9 cellular contexts compared by ENCODE assay signal in genomic region chr12:62261876-62262275, GRCh38. TPM values are rescaled to one million over a fixed set of nuclear protein-coding genes. Genes with fewer than 3 reads are reported as not detected.
DNase-seq lines count a peak whose midpoint lies in the region; ATAC-seq, FAIRE-seq and TF ChIP-seq lines count a peak whose summit lies in the region.
"Had no signal": no experiment of that assay in that cellular context is flagged by ENCODE, and none has a peak within 500 bp of the region (broad histone marks: within the 10 kb centered on the region; RNA-seq: fewer than 3 reads in every experiment).

No MANE protein-coding gene starts in this region.

- no peak for TF ChIP-seq POLR2A in HepG2 (IDR thresholded peaks at IDR 0.05; ENCODE audit: insufficient read depth in 1 of 2, low read depth in 2 of 2, low read length in 2 of 2)

- DNase-seq in Right ventricle myocardium inferior (ENCODE audit: missing footprints) (peak; percentile 54), Right ventricle myocardium superior (no peak), HepG2 (ENCODE audit: low spot score) (no peak), thoracic aorta (ENCODE audit: low spot score) (no peak)
- DNase-seq: COR-L47 had no signal

- TF ChIP-seq RAD21 in HepG2 (CRISPR knock-in tag; IDR thresholded peaks at IDR 0.05) = no peak

- H3K4me1 ChIP-seq in HepG2 (ENCODE audit: insufficient read depth, low read length) = peaks cover 36% of the 10 kb centered on the region
- H3K4me1 ChIP-seq in thoracic aorta (ENCODE audit: control insufficient read depth in 1 of 2, low read depth in 2 of 2) = peaks cover 38 to 41% of the 10 kb centered on the region in 2 donors

- peak overlapping the region; percentile 98 for H3K4me3 Mint-ChIP-seq in activated T-helper 17 cell treated with anti-CD3 and anti-CD28 coated beads, Interleukin-2, amount 50 U/mL, for 72 hours

- peak overlapping the region; percentile 99 for H3K27ac Mint-ChIP-seq in activated T-helper 17 cell treated with anti-CD3 and anti-CD28 coated beads, Interleukin-2, amount 50 U/mL, for 72 hours

- no peak for FAIRE-seq in HepG2 (lab: Jason Lieb, UNC)

- no peaks in the 10 kb centered on the region for H3K9me3 Mint-ChIP-seq in activated T-helper 17 cell treated with anti-CD3 and anti-CD28 coated beads, Interleukin-2, amount 50 U/mL, for 72 hours

- H3K4me3 ChIP-seq in HepG2 (replicated peaks in 1 of 3; ENCODE audit: insufficient read depth in 1 of 3, low read depth in 2 of 3, low read length in 3 of 3) = peak overlapping the region; percentile 94 to 96 (median 95)
- H3K4me3 ChIP-seq in thoracic aorta = peak overlapping the region; percentile 76

- peaks cover 40% of the 10 kb centered on the region for H3K36me3 Mint-ChIP-seq in activated T-helper 17 cell treated with anti-CD3 and anti-CD28 coated beads, Interleukin-2, amount 50 U/mL, for 72 hours (ENCODE audit: low read depth)

- peak overlapping the region; percentile 93; the same call in 1 of the 2 replicates for H3K9ac ChIP-seq in HepG2 (ENCODE audit: insufficient read depth, low read depth, low read length)

- peak overlapping the region; percentile 84 for H3K4me2 ChIP-seq in HepG2 (ENCODE audit: low read depth, low read length)

- no peak for TF ChIP-seq EP300 in HepG2 (IDR thresholded peaks at IDR 0.05; ENCODE audit: low read depth in 2 of 2, low read length in 2 of 2)
- no peak for TF ChIP-seq EP300 in HepG2 (CRISPR knock-in tag; IDR thresholded peaks at IDR 0.05; ENCODE audit: borderline replicate concordance)

- WGBS in HepG2 (ENCODE audit: low lambda C conversion rate) = 84% methylated on average over 8 of the region's 8 CpGs

- TF ChIP-seq CTCF in HepG2 (CRISPR knock-in tag; IDR thresholded peaks at IDR 0.05) (no peak), thoracic aorta (IDR thresholded peaks at IDR 0.05) (no peak)

- H2AFZ ChIP-seq in HepG2 (ENCODE audit: low read length) = no peak overlapping the region

- intact Hi-C loops in Right ventricle myocardium inferior (cut with DNase I) (loop anchor here (5.0 kb wide), 2 partner anchors 55 to 110 kb away; no protein-coding TSS in a partner anchor), Right ventricle myocardium superior (cut with DNase I) (no loop called here), HepG2 (cut with micrococcal nuclease; ENCODE audit: unreplicated experiment) (loop anchor here (5.0 kb wide), 1 partner anchor 205 kb away; the partner anchor contains the start of gene MON2)

- no peaks in the 10 kb centered on the region for H3K27me3 Mint-ChIP-seq in activated T-helper 17 cell treated with anti-CD3 and anti-CD28 coated beads, Interleukin-2, amount 50 U/mL, for 72 hours

- in situ Hi-C loops in HepG2 (cut with HindIII; ENCODE audit: extremely low pct_ligation_motif_present, low pct_unique_long_range_greater_than_20kb) = no loop called here

- peaks cover 67% of the 10 kb centered on the region for H3K79me2 ChIP-seq in HepG2 (ENCODE audit: insufficient read depth, low read length)

- H3K9me3 ChIP-seq in HepG2 (ENCODE audit: low read length) (no peaks in the 10 kb centered on the region), thoracic aorta (no peaks in the 10 kb centered on the region)

- CTCF ChIA-PET in HepG2 (lab: Yijun Ruan, JAX; ENCODE audit: low intra/inter-chr PET ratio, low total read pairs) = no interaction called here

- H3K4me1 Mint-ChIP-seq in activated T-helper 17 cell treated with anti-CD3 and anti-CD28 coated beads, Interleukin-2, amount 50 U/mL, for 72 hours = peaks cover 31% of the 10 kb centered on the region

- no peak overlapping the region for H3K27ac ChIP-seq in HepG2 (ENCODE audit: extremely low read length, insufficient read depth, low read length)
- no peak overlapping the region for H3K27ac ChIP-seq in thoracic aorta

- no peaks in the 10 kb centered on the region; a peak in 1 of 5 replicates for H3K27me3 ChIP-seq in HepG2 (ENCODE audit: control insufficient read depth in 1 of 2, insufficient read depth in 2 of 2, low read length in 2 of 2)
- no peaks in the 10 kb centered on the region for H3K27me3 ChIP-seq in thoracic aorta (replicated peaks; ENCODE audit: insufficient read depth)

- BruUV-seq in HepG2 (replicated peaks; lab: Mats Ljungman, UMichigan) = no TSS peak

- H3K36me3 ChIP-seq in HepG2 (replicated peaks in 1 of 2; ENCODE audit: control insufficient read depth in 1 of 2, insufficient read depth in 2 of 2, low read length in 2 of 2) = no peaks in the 10 kb centered on the region
- no peaks in the 10 kb centered on the region for H3K36me3 ChIP-seq in thoracic aorta

- peaks cover 7% of the 10 kb centered on the region for H4K20me1 ChIP-seq in HepG2 (ENCODE audit: insufficient read depth, low read length)

- no peak for ATAC-seq in Right ventricle myocardium inferior
- ATAC-seq in Right ventricle myocardium superior (ENCODE audit: poor library complexity) = no peak
- no peak for ATAC-seq in activated T-helper 17 cell treated with anti-CD3 and anti-CD28 coated beads, Interleukin-2, amount 50 U/mL, for 72 hours (replicated peaks)
- no peak for ATAC-seq in HepG2
- ATAC-seq in thoracic aorta (ENCODE audit: insufficient number of reproducible peaks, low FRiP score, low read depth) = no peak
- ATAC-seq in GM18520 (IDR thresholded peaks at IDR 0.05; ENCODE audit: unreplicated experiment) = no peak
- no peak for ATAC-seq in GM18907 (IDR thresholded peaks at IDR 0.05; ENCODE audit: unreplicated experiment)
- ATAC-seq in GM19452 (IDR thresholded peaks at IDR 0.05; ENCODE audit: unreplicated experiment) = no peak

- POLR2A ChIA-PET in HepG2 (lab: Yijun Ruan, JAX) = no interaction called here

TF ChIP-seq in HepG2, 621 proteins besides CTCF, POLR2A, EP300 and RAD21:
- TF ChIP-seq NR2F1 (CRISPR knock-in tag; IDR thresholded peaks at IDR 0.05) = no peak
- no peak for TF ChIP-seq ZNF414 (CRISPR knock-in tag; IDR thresholded peaks at IDR 0.05)
- TF ChIP-seq ZNF770 (CRISPR knock-in tag; IDR thresholded peaks at IDR 0.05) = peak; percentile 78

RNA-seq across cellular contexts. Expression of gene USP15, which starts 1.7 kb away (rescaled TPM):
- total RNA-seq in Right ventricle myocardium inferior (50.7 TPM), Right ventricle myocardium superior (55.0 TPM), HepG2 (2016; rRNA removed; fragmentation: Illumina TruSeq; extraction: Trizol) (51.7 and 71.1 TPM in 2 replicates), thoracic aorta (100 to 1,000 TPM in 1 of 2 donors, 10 to 100 TPM in 1; 39.5 to 128 TPM)
- 100 to 1,000 TPM in 1 of 2 donors, 10 to 100 TPM in 1; 83.4 to 113 TPM for total RNA-seq in activated T-helper 17 cell treated with anti-CD3 and anti-CD28 coated beads, Interleukin-2, amount 50 U/mL, for 72 hours
- 4.3 and 4.6 TPM in 2 replicates for total RNA-seq in HepG2 (2016; cell fraction: cytosol; rRNA removed; fragmentation: Illumina TruSeq; extraction: Trizol; ENCODE audit: low read depth)
- 59.0 and 74.8 TPM in 2 replicates for total RNA-seq in HepG2 (2016; cell fraction: insoluble cytoplasmic fraction; rRNA removed; fragmentation: Illumina TruSeq; extraction: Trizol)
- 15.7 and 19.6 TPM in 2 replicates for total RNA-seq in HepG2 (2016; cell fraction: membrane; rRNA removed; fragmentation: Illumina TruSeq; extraction: Trizol)
- total RNA-seq in HepG2 (2016; cell fraction: nucleus; rRNA removed; fragmentation: Illumina TruSeq; extraction: Trizol) = 101 and 112 TPM in 2 replicates
- polyA plus RNA-seq in HepG2 (2011; rRNA removed) = 12.2 and 17.3 TPM in 2 replicates
- 4.4 and 8.1 TPM in 2 replicates for polyA plus RNA-seq in HepG2 (2011; cell fraction: cytosol; rRNA removed)
- 17.2 and 21.5 TPM in 2 replicates for polyA plus RNA-seq in HepG2 (2011; cell fraction: nucleus; rRNA removed)
- polyA plus RNA-seq in HepG2 (2012) = 16.2 and 23.0 TPM in 2 replicates
- 2.6 and 3.7 TPM in 2 replicates for polyA plus RNA-seq in HepG2 (2016; cell fraction: cytosol; fragmentation: Illumina TruSeq; extraction: Trizol; ENCODE audit: low read depth)
- polyA plus RNA-seq in HepG2 (2016; cell fraction: insoluble cytoplasmic fraction; fragmentation: Illumina TruSeq; extraction: Trizol; ENCODE audit: low read depth) = 41.4 and 47.0 TPM in 2 replicates
- polyA plus RNA-seq in HepG2 (2016; cell fraction: membrane; fragmentation: Illumina TruSeq; extraction: Trizol; ENCODE audit: low read depth) = 5.2 and 6.0 TPM in 2 replicates
- polyA plus RNA-seq in HepG2 (2016; cell fraction: nucleus; fragmentation: Illumina TruSeq; extraction: Trizol; ENCODE audit: insufficient read depth, low read depth) = 48.6 and 55.6 TPM in 2 replicates
- polyA minus RNA-seq in HepG2 (2011; rRNA and poly(A)+ RNA removed; ENCODE audit: low replicate concordance) = 16.5 and 37.4 TPM in 2 replicates
- 8.4 and 9.7 TPM in 2 replicates for polyA minus RNA-seq in HepG2 (2011; cell fraction: cytosol; rRNA and poly(A)+ RNA removed)
- 174 and 212 TPM in 2 replicates for polyA minus RNA-seq in HepG2 (2011; cell fraction: nucleus; rRNA and poly(A)+ RNA removed)
